In the genomic region with DNA sequence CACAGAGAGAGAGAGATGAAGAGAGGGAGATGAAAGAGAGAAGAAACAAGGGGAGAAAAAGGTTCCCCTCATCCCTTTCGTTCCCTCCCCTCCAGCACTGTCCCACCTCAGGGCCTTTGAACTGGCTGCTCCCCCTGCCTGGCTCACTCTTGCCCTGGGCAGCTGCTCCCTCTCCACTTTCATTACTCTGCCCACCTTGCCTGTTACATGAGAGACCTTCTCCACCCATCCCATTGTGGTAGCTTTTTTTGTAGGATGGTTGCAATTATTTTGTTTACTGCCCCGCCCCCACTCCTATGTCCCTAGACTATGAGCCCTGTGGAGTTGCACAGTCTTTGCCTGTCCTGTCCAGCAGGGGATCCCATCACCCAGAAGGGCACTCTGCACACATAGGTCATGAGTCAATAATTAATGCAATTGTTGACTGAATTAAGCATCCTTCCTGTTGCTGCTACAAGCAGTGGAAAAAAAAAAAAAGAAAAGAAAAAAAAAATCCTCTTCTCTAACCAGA, we compare ENCODE assay signal across 16 cellular contexts. TPM values are rescaled to one million over a fixed set of nuclear protein-coding genes. Genes with fewer than 3 reads are reported as not detected.
DNase-seq lines count a peak whose midpoint lies in the region; ATAC-seq and TF ChIP-seq lines count a peak whose summit lies in the region.
"Had no signal": no experiment of that assay in that cellular context is flagged by ENCODE, and none has a peak within 500 bp of the region (broad histone marks: within the 10 kb centered on the region; RNA-seq: fewer than 3 reads in every experiment).

No MANE protein-coding gene starts in this region.

- ATAC-seq in HG03378 (IDR thresholded peaks at IDR 0.05; ENCODE audit: unreplicated experiment): no peak
- ATAC-seq: activated naive CD8-positive, alpha-beta T cell treated with anti-CD3 and anti-CD28 coated beads, Interleukin-2, amount 50 U/mL, for 24 hours had no signal

- no peak overlapping the region for H3K27ac ChIP-seq in WERI-Rb-1
- no peak overlapping the region for H3K27ac ChIP-seq in neural progenitor cell
- H3K27ac ChIP-seq in thyroid gland: no peak overlapping the region
- H3K27ac ChIP-seq: esophagus squamous epithelium, SJCRH30, transverse colon had no signal

- no peaks in the 10 kb centered on the region for H3K9me3 Mint-ChIP-seq in neural progenitor cell
- H3K9me3 Mint-ChIP-seq in activated T-helper 1 cell treated with anti-CD3 and anti-CD28 coated beads, Interleukin-12 subunit alpha, Interleukin-12 subunit beta, Interleukin-2, Interleukin-4 antibody, amounts not matched to agents 30 ng/mL and 10 ng/mL and 1 ng/mL, durations not matched to agents 14 hours and 24 hours and 36 hours: peaks cover 1% of the 10 kb centered on the region

- no peaks in the 10 kb centered on the region for H3K9me3 ChIP-seq in WERI-Rb-1 (ENCODE audit: severe bottlenecking)
- H3K9me3 ChIP-seq in neural progenitor cell (ENCODE audit: low read depth): no peaks in the 10 kb centered on the region
- no peaks in the 10 kb centered on the region for H3K9me3 ChIP-seq in thyroid gland
- H3K9me3 ChIP-seq: esophagus squamous epithelium, SJCRH30, transverse colon had no signal

- peaks cover 24% of the 10 kb centered on the region for H3K4me1 Mint-ChIP-seq in neural progenitor cell
- peaks cover 3% of the 10 kb centered on the region for H3K4me1 Mint-ChIP-seq in activated T-helper 1 cell treated with anti-CD3 and anti-CD28 coated beads, Interleukin-12 subunit alpha, Interleukin-12 subunit beta, Interleukin-2, Interleukin-4 antibody, amounts not matched to agents 30 ng/mL and 10 ng/mL and 1 ng/mL, durations not matched to agents 14 hours and 24 hours and 36 hours (ENCODE audit: low read depth)

- H3K27me3 ChIP-seq in WERI-Rb-1 (ENCODE audit: insufficient read depth, low read depth, severe bottlenecking) (no peaks in the 10 kb centered on the region), neural progenitor cell (peaks cover 24% of the 10 kb centered on the region), thyroid gland (peaks cover 22% of the 10 kb centered on the region)
- H3K27me3 ChIP-seq: SJCRH30 had no signal

- no peak overlapping the region for H3K4me3 ChIP-seq in LNCaP clone FGC (ENCODE audit: low read depth, low read length)
- no peak overlapping the region for H3K4me3 ChIP-seq in WERI-Rb-1 (ENCODE audit: low read depth, low read length)
- H3K4me3 ChIP-seq in neural progenitor cell: no peak overlapping the region
- H3K4me3 ChIP-seq in thyroid gland (replicated peaks in 1 of 3): no peak overlapping the region
- H3K4me3 ChIP-seq: esophagus squamous epithelium, SJCRH30, transverse colon had no signal

- TF ChIP-seq CTCF in LNCaP clone FGC (IDR thresholded peaks at IDR 0.05; ENCODE audit: control insufficient read depth, extremely low read depth, insufficient read depth) (peak; percentile 17; the same call in 1 of the 2 replicates), WERI-Rb-1 (IDR thresholded peaks at IDR 0.05; ENCODE audit: low read depth, low read length) (0 out of 2 replicates have a peak, but pooled peaks have one; percentile 26), neural progenitor cell (IDR thresholded peaks at IDR 0.05) (peak; percentile 12), thyroid gland (IDR thresholded peaks at IDR 0.05) (no peak)

- no peaks in the 10 kb centered on the region for H4K20me1 ChIP-seq in neural progenitor cell (ENCODE audit: low read depth)

- H3K36me3 ChIP-seq in WERI-Rb-1 (peaks cover 13% of the 10 kb centered on the region), neural progenitor cell (no peaks in the 10 kb centered on the region), thyroid gland (no peaks in the 10 kb centered on the region)
- H3K36me3 ChIP-seq: esophagus squamous epithelium, SJCRH30, transverse colon had no signal

- H2AFZ ChIP-seq in neural progenitor cell (replicated peaks): no peak overlapping the region

- peak overlapping the region; percentile 76 for H3K4me3 Mint-ChIP-seq in neural progenitor cell
- H3K4me3 Mint-ChIP-seq in activated T-helper 1 cell treated with anti-CD3 and anti-CD28 coated beads, Interleukin-12 subunit alpha, Interleukin-12 subunit beta, Interleukin-2, Interleukin-4 antibody, amounts not matched to agents 30 ng/mL and 10 ng/mL and 1 ng/mL, durations not matched to agents 14 hours and 24 hours and 36 hours: no peak overlapping the region
- H3K4me3 Mint-ChIP-seq: activated naive CD8-positive, alpha-beta T cell treated with anti-CD3 and anti-CD28 coated beads, Interleukin-2, amount 50 U/mL, for 24 hours had no signal

- peak; percentile 12 for DNase-seq in NCI-H1105 (lab: John Stamatoyannopoulos, UW)
- DNase-seq in NCI-H1105 treated with DMSO at 0.1 percent for 48 hours (lab: John Stamatoyannopoulos, UW): no peak
- no peak for DNase-seq in LNCaP clone FGC (ENCODE audit: low read depth)
- DNase-seq in WERI-Rb-1: peak; percentile 51
- no peak for DNase-seq in neural progenitor cell (ENCODE audit: low spot score)
- DNase-seq in activated T-helper 1 cell treated with anti-CD3 and anti-CD28 coated beads, Interleukin-12 subunit alpha, Interleukin-12 subunit beta, Interleukin-2, Interleukin-4 antibody, amounts not matched to agents 30 ng/mL and 10 ng/mL and 1 ng/mL, durations not matched to agents 14 hours and 24 hours and 36 hours (ENCODE audit: low spot score): no peak
- DNase-seq in thyroid gland: no peak
- DNase-seq: activated naive CD8-positive, alpha-beta T cell treated with anti-CD3 and anti-CD28 coated beads, Interleukin-2, amount 50 U/mL, for 24 hours; activated T-cell treated with anti-CD3 and anti-CD28 coated beads for 4 hours; esophagus squamous epithelium; NCI-H526; transverse colon had no signal

- intact Hi-C loops in activated T-helper 1 cell treated with anti-CD3 and anti-CD28 coated beads, Interleukin-12 subunit alpha, Interleukin-12 subunit beta, Interleukin-2, Interleukin-4 antibody, amounts not matched to agents 30 ng/mL and 10 ng/mL and 1 ng/mL, durations not matched to agents 14 hours and 24 hours and 36 hours (cut with micrococcal nuclease): no loop called here
- intact Hi-C loops in thyroid gland (cut with DNase I): no loop called here

- H3K36me3 Mint-ChIP-seq in neural progenitor cell: peaks cover 5% of the 10 kb centered on the region
- H3K36me3 Mint-ChIP-seq in activated T-helper 1 cell treated with anti-CD3 and anti-CD28 coated beads, Interleukin-12 subunit alpha, Interleukin-12 subunit beta, Interleukin-2, Interleukin-4 antibody, amounts not matched to agents 30 ng/mL and 10 ng/mL and 1 ng/mL, durations not matched to agents 14 hours and 24 hours and 36 hours (ENCODE audit: low read depth): no peaks in the 10 kb centered on the region

- no peaks in the 10 kb centered on the region for H3K79me2 ChIP-seq in neural progenitor cell (ENCODE audit: low read depth)

- no peak overlapping the region for H3K9ac ChIP-seq in neural progenitor cell

- H3F3A ChIP-seq in neural progenitor cell (ENCODE audit: low read depth): peaks cover 7% of the 10 kb centered on the region

- H3K27ac Mint-ChIP-seq in neural progenitor cell: peak overlapping the region; percentile 72
- H3K27ac Mint-ChIP-seq in activated T-helper 1 cell treated with anti-CD3 and anti-CD28 coated beads, Interleukin-12 subunit alpha, Interleukin-12 subunit beta, Interleukin-2, Interleukin-4 antibody, amounts not matched to agents 30 ng/mL and 10 ng/mL and 1 ng/mL, durations not matched to agents 14 hours and 24 hours and 36 hours: no peak overlapping the region
- H3K27ac Mint-ChIP-seq: activated naive CD8-positive, alpha-beta T cell treated with anti-CD3 and anti-CD28 coated beads, Interleukin-2, amount 50 U/mL, for 24 hours had no signal

- TF ChIP-seq POLR2A in thyroid gland (IDR thresholded peaks at IDR 0.05): no peak

- no peak overlapping the region for H3K4me2 ChIP-seq in neural progenitor cell

- H3K4me1 ChIP-seq in neural progenitor cell (no peaks in the 10 kb centered on the region), thyroid gland (peaks cover 14 to 23% of the 10 kb centered on the region in 2 donors)
- H3K4me1 ChIP-seq: SJCRH30 had no signal

- WGBS in thyroid gland, 2 donors: 86 to 88% methylated on average over 2 of the region's 2 CpGs

- peaks cover 21% of the 10 kb centered on the region for H3K27me3 Mint-ChIP-seq in neural progenitor cell (ENCODE audit: insufficient read depth, low read depth)
- H3K27me3 Mint-ChIP-seq in activated T-helper 1 cell treated with anti-CD3 and anti-CD28 coated beads, Interleukin-12 subunit alpha, Interleukin-12 subunit beta, Interleukin-2, Interleukin-4 antibody, amounts not matched to agents 30 ng/mL and 10 ng/mL and 1 ng/mL, durations not matched to agents 14 hours and 24 hours and 36 hours (ENCODE audit: insufficient read depth): peaks cover 35% of the 10 kb centered on the region

RNA-seq across cellular contexts. Expression of gene C19orf81, which starts 14.1 kb away (rescaled TPM):
- total RNA-seq in neural progenitor cell (ENCODE audit: low replicate concordance) (1.3 and 6.0 TPM in 2 replicates), thyroid gland (1 to 10 TPM in 1 of 4 donors, not detected in 3; 1.7 TPM)
- total RNA-seq in activated T-helper 1 cell treated with anti-CD3 and anti-CD28 coated beads, Interleukin-12 subunit alpha, Interleukin-12 subunit beta, Interleukin-2, Interleukin-4 antibody, amounts not matched to agents 30 ng/mL and 10 ng/mL and 1 ng/mL, durations not matched to agents 14 hours and 24 hours and 36 hours: not detected in 2 replicates
- total RNA-seq: esophagus squamous epithelium, lung microvascular endothelial cell, osteocyte, SJCRH30, transverse colon had no signal

RNA-seq across cellular contexts. Expression of gene SYT3, which starts 23.7 kb away (rescaled TPM):
- 0.41 and 1.1 TPM in 2 replicates for total RNA-seq in neural progenitor cell (ENCODE audit: low replicate concordance)
- total RNA-seq in activated T-helper 1 cell treated with anti-CD3 and anti-CD28 coated beads, Interleukin-12 subunit alpha, Interleukin-12 subunit beta, Interleukin-2, Interleukin-4 antibody, amounts not matched to agents 30 ng/mL and 10 ng/mL and 1 ng/mL, durations not matched to agents 14 hours and 24 hours and 36 hours: not detected in 2 replicates
- 1 to 10 TPM in 2 of 4 donors, under 1 TPM in 1, not detected in 1; 0.67 to 1.4 (median 1.3) TPM for total RNA-seq in thyroid gland

RNA-seq across cellular contexts. Expression of gene SHANK1, which starts 56.3 kb away (rescaled TPM):
- total RNA-seq in neural progenitor cell (ENCODE audit: low replicate concordance) (1.4 and 2.3 TPM in 2 replicates), thyroid gland (under 1 TPM in 2 of 4 donors, not detected in 2; 0.10 to 0.45 TPM)
- total RNA-seq in activated T-helper 1 cell treated with anti-CD3 and anti-CD28 coated beads, Interleukin-12 subunit alpha, Interleukin-12 subunit beta, Interleukin-2, Interleukin-4 antibody, amounts not matched to agents 30 ng/mL and 10 ng/mL and 1 ng/mL, durations not matched to agents 14 hours and 24 hours and 36 hours: not detected in 2 replicates
- total RNA-seq: lung microvascular endothelial cell, SJCRH30 had no signal

RNA-seq across cellular contexts. Expression of gene CLEC11A, which starts 59.8 kb away (rescaled TPM):
- 0.09 and 3.4 TPM in 2 replicates for total RNA-seq in neural progenitor cell (ENCODE audit: low replicate concordance)
- 0.75 and 0.83 TPM in 2 replicates for total RNA-seq in activated T-helper 1 cell treated with anti-CD3 and anti-CD28 coated beads, Interleukin-12 subunit alpha, Interleukin-12 subunit beta, Interleukin-2, Interleukin-4 antibody, amounts not matched to agents 30 ng/mL and 10 ng/mL and 1 ng/mL, durations not matched to agents 14 hours and 24 hours and 36 hours
- total RNA-seq in thyroid gland: 10 to 100 TPM in 1 of 4 donors, 1 to 10 TPM in 3; 5.0 to 16.0 (median 8.9) TPM

Comparison
In these comparisons a context has a peak if more than half of its experiments do, and no peak if none do; other contexts are left out.
1. DNase-seq: peak in NCI-H1105 (single experiment) and WERI-Rb-1 (single experiment); none in NCI-H1105 treated with DMSO at 0.1 percent for 48 hours (single experiment), LNCaP clone FGC (single experiment), neural progenitor cell (single experiment), activated T-helper 1 cell treated with anti-CD3 and anti-CD28 coated beads, Interleukin-12 subunit alpha, Interleukin-12 subunit beta, Interleukin-2, Interleukin-4 antibody, amounts not matched to agents 30 ng/mL and 10 ng/mL and 1 ng/mL, durations not matched to agents 14 hours and 24 hours and 36 hours (single experiment) and thyroid gland (0 of 2).
2. CTCF ChIP-seq: peak in LNCaP clone FGC (single experiment), WERI-Rb-1 (single experiment) and neural progenitor cell (single experiment); none in thyroid gland (0 of 6).